Comparison of ENCODE assay signal across 15 cellular contexts in the genomic region with DNA sequence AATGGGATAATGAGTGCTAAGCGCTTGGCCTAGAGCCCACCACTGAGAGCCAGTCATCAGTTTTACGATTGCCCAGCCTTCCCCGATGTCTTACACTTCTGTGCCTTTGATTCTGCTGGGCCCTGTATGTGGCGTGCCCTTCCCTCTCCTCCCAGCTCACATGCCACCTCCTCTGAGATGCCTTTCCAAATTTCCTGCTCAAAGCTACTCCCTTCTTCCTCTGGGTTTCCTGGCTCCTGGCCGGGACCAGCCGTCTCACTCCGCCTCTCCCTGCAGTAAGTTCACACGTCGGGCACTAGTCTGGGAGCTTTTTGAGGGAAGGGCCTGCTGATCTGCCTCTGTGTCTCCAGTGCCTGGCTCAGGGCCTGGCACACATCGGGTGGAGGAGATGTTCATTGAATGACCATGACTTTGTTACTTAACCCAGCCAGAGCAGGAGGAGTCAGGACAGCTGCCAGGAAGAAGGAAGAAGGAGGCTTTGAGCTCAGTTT.
DNase-seq lines count a peak whose midpoint lies in the region; ATAC-seq and TF ChIP-seq lines count a peak whose summit lies in the region.
"Had no signal": no experiment of that assay in that cellular context is flagged by ENCODE, and none has a peak within 500 bp of the region (broad histone marks: within the 10 kb centered on the region; RNA-seq: fewer than 3 reads in every experiment).

No MANE protein-coding gene starts in this region.

- DNase-seq in Daoy (ENCODE audit: low read depth) (peak; percentile 23), astrocyte of the cerebellum (ENCODE audit: low read depth) (peak; percentile 36), left ventricle myocardium inferior (peak; percentile 74), retinal pigment epithelial cell (ENCODE audit: low read depth) (peak; percentile 58), NCI-H2196 treated with DMSO at 0.1 percent for 48 hours (lab: John Stamatoyannopoulos, UW; ENCODE audit: unreplicated experiment) (no peak), mesenteric fat pad (ENCODE audit: low spot score) (no peak)
- DNase-seq in stimulated activated effector memory CD8-positive, alpha-beta T cell treated with anti-CD3 and anti-CD28 coated beads, Interleukin-12 subunit alpha, Interleukin-12 subunit beta, amount 100 ng/mL, for 72 hours (ENCODE audit: low spot score in 2 of 2): no peak
- DNase-seq: activated gamma-delta T cell treated with Interleukin-2 at 50 U/mL for 16 hours, Caco-2, NCI-H146, PC-9 had no signal

- peaks cover 68% of the 10 kb centered on the region for H3K27me3 ChIP-seq in left ventricle myocardium inferior (ENCODE audit: low read depth)
- H3K27me3 ChIP-seq: suprapubic skin had no signal

- no peaks in the 10 kb centered on the region for H3K36me3 Mint-ChIP-seq in stimulated activated effector memory CD8-positive, alpha-beta T cell treated with anti-CD3 and anti-CD28 coated beads, Interleukin-12 subunit alpha, Interleukin-12 subunit beta, amount 100 ng/mL, for 72 hours

- no peak for ATAC-seq in stimulated activated effector memory CD8-positive, alpha-beta T cell treated with anti-CD3 and anti-CD28 coated beads, Interleukin-12 subunit alpha, Interleukin-12 subunit beta, amount 100 ng/mL, for 72 hours
- ATAC-seq in HG02840 (IDR thresholded peaks at IDR 0.05; ENCODE audit: low FRiP score, unreplicated experiment): no peak

- H3K27ac ChIP-seq in left ventricle myocardium inferior (replicated peaks): no peak overlapping the region
- H3K27ac ChIP-seq: epithelial cell of prostate, PC-9, suprapubic skin, VCaP had no signal

- no peaks in the 10 kb centered on the region for H3K36me3 ChIP-seq in left ventricle myocardium inferior
- H3K36me3 ChIP-seq: suprapubic skin had no signal

- no peaks in the 10 kb centered on the region for H3K4me1 Mint-ChIP-seq in stimulated activated effector memory CD8-positive, alpha-beta T cell treated with anti-CD3 and anti-CD28 coated beads, Interleukin-12 subunit alpha, Interleukin-12 subunit beta, amount 100 ng/mL, for 72 hours

- intact Hi-C loops in left ventricle myocardium inferior (cut with micrococcal nuclease): no loop called here

- H3K4me3 ChIP-seq in astrocyte of the cerebellum (ENCODE audit: low read depth, low read length): no peak overlapping the region
- no peak overlapping the region for H3K4me3 ChIP-seq in left ventricle myocardium inferior
- no peak overlapping the region for H3K4me3 ChIP-seq in retinal pigment epithelial cell (ENCODE audit: low read length)
- H3K4me3 ChIP-seq: PC-9, suprapubic skin had no signal

- no peaks in the 10 kb centered on the region for H3K9me3 Mint-ChIP-seq in stimulated activated effector memory CD8-positive, alpha-beta T cell treated with anti-CD3 and anti-CD28 coated beads, Interleukin-12 subunit alpha, Interleukin-12 subunit beta, amount 100 ng/mL, for 72 hours

- no peak for TF ChIP-seq CTCF in astrocyte of the cerebellum (IDR thresholded peaks at IDR 0.05; ENCODE audit: low read depth, low read length, missing control alignments)
- TF ChIP-seq CTCF in left ventricle myocardium inferior (IDR thresholded peaks at IDR 0.05; ENCODE audit: borderline replicate concordance): no peak
- no peak for TF ChIP-seq CTCF in retinal pigment epithelial cell (conservative IDR thresholded peaks at IDR 0.05; ENCODE audit: low read depth, low read length)

- H3K9me3 ChIP-seq in left ventricle myocardium inferior (replicated peaks): no peaks in the 10 kb centered on the region
- H3K9me3 ChIP-seq: Caco-2, suprapubic skin had no signal

- in situ Hi-C loops in astrocyte of the cerebellum (cut with HindIII; ENCODE audit: low sequenced_read_pairs): loop anchor here (5.0 kb wide), 1 partner anchor 48 kb away; no protein-coding TSS in a partner anchor

- no peak overlapping the region for H3K27ac Mint-ChIP-seq in stimulated activated effector memory CD8-positive, alpha-beta T cell treated with anti-CD3 and anti-CD28 coated beads, Interleukin-12 subunit alpha, Interleukin-12 subunit beta, amount 100 ng/mL, for 72 hours

- peaks cover 5% of the 10 kb centered on the region for H3K4me1 ChIP-seq in left ventricle myocardium inferior
- H3K4me1 ChIP-seq: Caco-2 had no signal

- no peak overlapping the region for H3K4me3 Mint-ChIP-seq in stimulated activated effector memory CD8-positive, alpha-beta T cell treated with anti-CD3 and anti-CD28 coated beads, Interleukin-12 subunit alpha, Interleukin-12 subunit beta, amount 100 ng/mL, for 72 hours

Comparison
In these comparisons a context has a peak if more than half of its experiments do, and no peak if none do; other contexts are left out.
1. DNase-seq: peak in Daoy (single experiment), astrocyte of the cerebellum (single experiment), left ventricle myocardium inferior (single experiment) and retinal pigment epithelial cell (single experiment); none in NCI-H2196 treated with DMSO at 0.1 percent for 48 hours (single experiment), stimulated activated effector memory CD8-positive, alpha-beta T cell treated with anti-CD3 and anti-CD28 coated beads, Interleukin-12 subunit alpha, Interleukin-12 subunit beta, amount 100 ng/mL, for 72 hours (0 of 2) and mesenteric fat pad (single experiment).